Comparison of ENCODE assay signal across 8 cellular contexts in the genomic region with DNA sequence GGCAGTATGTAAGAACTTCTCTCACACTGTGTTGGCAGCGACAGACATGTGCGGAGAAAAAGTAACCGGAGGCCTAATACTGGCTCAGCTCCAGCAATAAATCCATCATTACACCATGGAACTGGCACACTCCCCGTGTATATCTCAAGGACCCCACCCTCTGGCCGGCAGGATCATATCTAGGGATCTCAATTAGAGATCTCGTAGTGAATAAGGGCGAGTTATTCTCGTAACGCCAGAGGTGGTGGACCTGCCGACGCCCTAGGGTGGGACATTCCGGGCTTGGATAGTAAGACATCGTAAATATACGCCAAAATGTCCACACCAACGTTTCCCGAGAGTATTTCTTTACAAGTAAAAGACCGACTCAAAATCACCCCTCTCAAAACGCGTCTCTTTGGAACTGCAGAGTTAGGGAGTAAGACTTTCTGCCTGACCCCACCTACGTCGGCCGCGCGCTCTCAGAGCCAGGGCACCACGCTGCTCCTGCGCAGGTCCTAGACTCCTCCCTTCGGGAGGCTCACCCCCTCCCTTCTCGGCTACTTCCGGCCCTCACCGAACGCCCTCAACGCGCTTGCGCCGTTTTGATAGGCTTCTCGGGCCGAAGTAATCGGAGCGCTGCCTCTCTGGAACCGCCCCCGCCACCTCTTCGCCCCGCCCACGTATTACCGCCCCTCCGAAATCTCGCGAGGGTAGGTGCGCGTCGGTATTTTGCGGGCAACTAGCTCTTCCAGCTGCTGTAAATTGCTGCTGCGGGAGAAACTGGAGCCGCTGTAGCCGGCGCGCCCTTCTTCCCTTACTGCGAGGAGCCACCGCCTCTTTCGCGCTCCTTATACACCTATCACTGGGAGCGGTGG. TPM values are rescaled to one million over a fixed set of nuclear protein-coding genes. Genes with fewer than 3 reads are reported as not detected.
DNase-seq lines count a peak whose midpoint lies in the region; TF ChIP-seq lines count a peak whose summit lies in the region.

A gene with protein sequence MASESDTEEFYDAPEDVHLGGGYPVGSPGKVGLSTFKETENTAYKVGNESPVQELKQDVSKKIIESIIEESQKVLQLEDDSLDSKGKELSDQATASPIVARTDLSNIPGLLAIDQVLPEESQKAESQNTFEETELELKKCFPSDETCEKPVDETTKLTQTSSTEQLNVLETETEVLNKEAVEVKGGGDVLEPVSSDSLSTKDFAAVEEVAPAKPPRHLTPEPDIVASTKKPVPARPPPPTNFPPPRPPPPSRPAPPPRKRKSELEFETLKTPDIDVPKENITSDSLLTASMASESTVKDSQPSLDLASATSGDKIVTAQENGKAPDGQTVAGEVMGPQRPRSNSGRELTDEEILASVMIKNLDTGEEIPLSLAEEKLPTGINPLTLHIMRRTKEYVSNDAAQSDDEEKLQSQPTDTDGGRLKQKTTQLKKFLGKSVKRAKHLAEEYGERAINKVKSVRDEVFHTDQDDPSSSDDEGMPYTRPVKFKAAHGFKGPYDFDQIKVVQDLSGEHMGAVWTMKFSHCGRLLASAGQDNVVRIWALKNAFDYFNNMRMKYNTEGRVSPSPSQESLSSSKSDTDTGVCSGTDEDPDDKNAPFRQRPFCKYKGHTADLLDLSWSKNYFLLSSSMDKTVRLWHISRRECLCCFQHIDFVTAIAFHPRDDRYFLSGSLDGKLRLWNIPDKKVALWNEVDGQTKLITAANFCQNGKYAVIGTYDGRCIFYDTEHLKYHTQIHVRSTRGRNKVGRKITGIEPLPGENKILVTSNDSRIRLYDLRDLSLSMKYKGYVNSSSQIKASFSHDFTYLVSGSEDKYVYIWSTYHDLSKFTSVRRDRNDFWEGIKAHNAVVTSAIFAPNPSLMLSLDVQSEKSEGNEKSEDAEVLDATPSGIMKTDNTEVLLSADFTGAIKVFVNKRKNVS (plus strand): TSS at position 706 of the 857 bp plus-strand sequence. CDS start 398 bp downstream, outside the sequence.

- TF ChIP-seq CTCF in GM20000 (IDR thresholded peaks at IDR 0.05; ENCODE audit: extremely low read depth, missing control alignments): no peak

- POLR2A ChIA-PET in activated CD8-positive, alpha-beta memory T cell treated with anti-CD3 and anti-CD28 coated beads for 36 hours (lab: Charles Lee): no interaction called here

- CTCF ChIA-PET in activated CD8-positive, alpha-beta memory T cell treated with anti-CD3 and anti-CD28 coated beads for 36 hours (lab: Charles Lee): no interaction called here

- DNase-seq in CMK (ENCODE audit: low read depth) (peak; percentile 78), GM20000 (ENCODE audit: low spot score) (peak; percentile 82), HT-29 (ENCODE audit: low spot score) (peak; percentile 94), NOMO-1 (lab: John Stamatoyannopoulos, UW; ENCODE audit: unreplicated experiment in 2 of 2) (peak; percentile 83 to 89), lung microvascular endothelial cell (ENCODE audit: low read depth in 2 of 2) (peak; percentile 94 to 96)
- peak; percentile 90 for DNase-seq in effector CD8-positive, alpha-beta T cell (lab: John Stamatoyannopoulos, UW)
- peak; percentile 85 to 89 (median 86) for DNase-seq in stimulated activated CD4-positive, alpha-beta T cell treated with anti-CD3 and anti-CD28 coated beads, TNF-alpha, amount 100 ng/mL, for 48 hours (ENCODE audit: low read depth in 3 of 3)

RNA-seq across cellular contexts. Expression of the gene that starts here (rescaled TPM):
- total RNA-seq in HT-29 (2014; rRNA removed; shearing (Covaris generic)): 6.3 and 6.6 TPM in 2 replicates
- 10 to 100 TPM; 10.3 to 12.0 TPM for total RNA-seq in activated CD8-positive, alpha-beta memory T cell treated with anti-CD3 and anti-CD28 coated beads for 36 hours
- total RNA-seq in lung microvascular endothelial cell: 6.8 and 8.3 TPM in 2 replicates

Comparison
In these comparisons a context has a peak if more than half of its experiments do, and no peak if none do; other contexts are left out.
1. Peak in every context shown above with its lines: DNase-seq.